In the genomic region with DNA sequence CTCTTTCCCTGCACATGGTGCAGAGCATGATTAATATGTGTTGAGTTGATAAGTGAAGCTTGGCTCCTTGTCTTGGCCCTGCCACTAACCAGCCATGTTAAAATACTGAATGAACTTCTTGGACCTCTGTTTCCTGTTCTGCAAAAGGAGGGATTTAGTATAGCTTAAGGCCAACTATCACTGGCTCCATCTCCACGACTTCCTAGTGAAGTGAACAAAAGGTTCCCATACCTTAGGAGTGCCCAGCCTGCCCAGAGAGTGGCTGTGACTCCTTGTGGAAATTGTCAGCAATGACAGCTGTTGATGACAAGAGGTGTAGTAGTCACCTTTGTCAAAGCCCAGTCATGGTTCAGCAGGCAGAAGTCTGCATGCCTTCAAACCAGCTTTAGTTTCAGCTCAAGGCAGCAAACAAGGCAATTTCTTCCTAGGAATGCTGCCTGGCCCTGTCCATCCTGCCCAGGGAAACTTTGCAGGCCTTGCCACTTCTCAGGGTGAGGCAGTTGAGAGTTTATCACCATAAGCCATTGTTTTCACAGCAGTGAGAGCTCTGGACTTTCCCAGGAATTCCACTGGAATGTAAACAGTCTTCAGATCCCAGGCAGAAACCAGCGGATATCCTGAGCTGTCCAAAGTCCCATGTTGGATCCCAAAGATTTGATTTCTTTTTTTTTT, we compare ENCODE assay signal across 8 cellular contexts.
A peak's percentile ranks its signal among the peaks of the same experiment; 100 is the strongest.
DNase-seq lines count a peak whose midpoint lies in the region; ATAC-seq and TF ChIP-seq lines count a peak whose summit lies in the region.

No MANE protein-coding gene starts in this region.

- no peaks in the 10 kb centered on the region for H3K27me3 ChIP-seq in mesenchymal stem cell (ENCODE audit: control insufficient read depth in 1 of 2, insufficient read depth in 1 of 2, low read length in 2 of 2)

- peak overlapping the region; percentile 52 for H4K8ac ChIP-seq in mesenchymal stem cell (ENCODE audit: low read length)

- H3K4me3 ChIP-seq in astrocyte of the spinal cord (ENCODE audit: low read depth, low read length) = no peak overlapping the region
- H3K4me3 ChIP-seq in mesenchymal stem cell (ENCODE audit: insufficient read depth in 1 of 2, low read depth in 1 of 2, low read length in 2 of 2) = no peak overlapping the region

- H3K27ac ChIP-seq in mesenchymal stem cell (ENCODE audit: low read length, poor library complexity, severe bottlenecking) = peak overlapping the region; percentile 58

- CTCF ChIA-PET in activated CD4-positive, alpha-beta T cell treated with anti-CD3 and anti-CD28 coated beads for 36 hours (lab: Charles Lee) = interaction anchor here (0.6 to 5.0 kb wide), 22 partner anchors 11 to 1677 kb away, joined by 3 to 35 read pairs (median 4); a partner anchor contains a TSS

- no peak overlapping the region for H2BK120ac ChIP-seq in mesenchymal stem cell (ENCODE audit: low read depth, low read length)

- no peak for TF ChIP-seq CTCF in astrocyte of the spinal cord (IDR thresholded peaks at IDR 0.05; ENCODE audit: low read depth, low read length)

- H3K9me3 Mint-ChIP-seq in activated CD4-positive, alpha-beta T cell treated with anti-CD3 and anti-CD28 coated beads for 36 hours (ENCODE audit: low read depth) = no peaks in the 10 kb centered on the region

- H3K27me3 Mint-ChIP-seq in activated CD4-positive, alpha-beta T cell treated with anti-CD3 and anti-CD28 coated beads for 36 hours = peaks cover 7% of the 10 kb centered on the region

- no peak overlapping the region for H3K9ac ChIP-seq in mesenchymal stem cell (ENCODE audit: low read length)

- peaks cover 8% of the 10 kb centered on the region for H3K4me1 ChIP-seq in mesenchymal stem cell (ENCODE audit: control insufficient read depth, insufficient read depth, low read depth, low read length)

- no peaks in the 10 kb centered on the region for H3K79me1 ChIP-seq in mesenchymal stem cell (replicated peaks; ENCODE audit: low read length, poor library complexity, severe bottlenecking)

- peak; percentile 43 for ATAC-seq in activated CD4-positive, alpha-beta T cell treated with anti-CD3 and anti-CD28 coated beads for 36 hours
- ATAC-seq in HG03095 (IDR thresholded peaks at IDR 0.05; ENCODE audit: unreplicated experiment) = peak; percentile 58

- H3K4me2 ChIP-seq in mesenchymal stem cell (ENCODE audit: low read length, poor library complexity, severe bottlenecking) = no peak overlapping the region

- H3K23ac ChIP-seq in mesenchymal stem cell (ENCODE audit: low read length in 2 of 2) = no peak overlapping the region

- H3K9me3 ChIP-seq in mesenchymal stem cell (ENCODE audit: control insufficient read depth, low read length) = no peaks in the 10 kb centered on the region

- no peak overlapping the region for H4K91ac ChIP-seq in mesenchymal stem cell (ENCODE audit: low read length)

- peak overlapping the region in 1 of 2 experiments; percentile 63 for H3K4ac ChIP-seq in mesenchymal stem cell (ENCODE audit: low read depth in 1 of 2, low read length in 2 of 2)

- no peak overlapping the region for H2AK5ac ChIP-seq in mesenchymal stem cell (ENCODE audit: low read length, severe bottlenecking)

- peaks cover 47% of the 10 kb centered on the region for H3K4me1 Mint-ChIP-seq in activated CD4-positive, alpha-beta T cell treated with anti-CD3 and anti-CD28 coated beads for 36 hours

- in situ Hi-C loops in astrocyte of the spinal cord (cut with HindIII; ENCODE audit: low sequenced_read_pairs) = no loop called here

- POLR2A ChIA-PET in activated CD4-positive, alpha-beta T cell treated with anti-CD3 and anti-CD28 coated beads for 36 hours (lab: Charles Lee) = interaction anchor here (1.4 to 1.7 kb wide), 2 partner anchors 40 to 174 kb away, joined by 3 to 4 read pairs; no protein-coding TSS in a partner anchor

- H3K36me3 Mint-ChIP-seq in activated CD4-positive, alpha-beta T cell treated with anti-CD3 and anti-CD28 coated beads for 36 hours (ENCODE audit: low read depth) = no peaks in the 10 kb centered on the region

- peak overlapping the region in 1 of 2 experiments; percentile 84 for H2BK12ac ChIP-seq in mesenchymal stem cell (ENCODE audit: low read length in 2 of 2)

- H2BK5ac ChIP-seq in mesenchymal stem cell (ENCODE audit: low read depth, low read length, poor library complexity, severe bottlenecking) = no peak overlapping the region

- H3K4me3 Mint-ChIP-seq in activated CD4-positive, alpha-beta T cell treated with anti-CD3 and anti-CD28 coated beads for 36 hours = no peak overlapping the region

- H3K14ac ChIP-seq in mesenchymal stem cell (ENCODE audit: low read length in 2 of 2) = no peak overlapping the region

- H2BK15ac ChIP-seq in mesenchymal stem cell (ENCODE audit: low read depth, poor library complexity, severe bottlenecking) = no peak overlapping the region

- H3K18ac ChIP-seq in mesenchymal stem cell (ENCODE audit: low read depth in 1 of 2, low read length in 2 of 2) = peak overlapping the region; percentile 72 to 88

- peak; percentile 46 for DNase-seq in activated CD4-positive, alpha-beta T cell treated with anti-CD3 and anti-CD28 coated beads for 36 hours
- no peak for DNase-seq in activated CD4-positive, alpha-beta T cell treated with anti-CD3 and anti-CD28 coated beads, Interleukin-2, amount 50 U/mL, for 4 hours
- DNase-seq in astrocyte of the spinal cord (ENCODE audit: low read depth, low spot score) (peak; percentile 42), mesenchymal stem cell (peak; percentile 79), superior temporal gyrus (ENCODE audit: extremely low spot score) (no peak), cerebellar nuclear complex (lab: John Stamatoyannopoulos, UW) (no peak), SHP77 (lab: John Stamatoyannopoulos, UW) (no peak)

- no peak overlapping the region for H2AFZ ChIP-seq in mesenchymal stem cell (ENCODE audit: low read depth, low read length)

- intact Hi-C loops in activated CD4-positive, alpha-beta T cell treated with anti-CD3 and anti-CD28 coated beads for 36 hours (cut with DNase I, micrococcal nuclease) = no loop called here

- H3K27ac Mint-ChIP-seq in activated CD4-positive, alpha-beta T cell treated with anti-CD3 and anti-CD28 coated beads for 36 hours = peak overlapping the region; percentile 60

- H3K36me3 ChIP-seq in mesenchymal stem cell (ENCODE audit: control insufficient read depth in 1 of 2, insufficient read depth in 2 of 2, low read depth in 1 of 2, low read length in 2 of 2) = no peaks in the 10 kb centered on the region

- WGBS in mesenchymal stem cell = 20% methylated on average over 1 of the region's 2 CpGs

Comparison
In these comparisons a context has a peak if more than half of its experiments do, and no peak if none do; other contexts are left out.
1. DNase-seq: peak in activated CD4-positive, alpha-beta T cell treated with anti-CD3 and anti-CD28 coated beads for 36 hours (single experiment), astrocyte of the spinal cord (single experiment) and mesenchymal stem cell (single experiment); none in activated CD4-positive, alpha-beta T cell treated with anti-CD3 and anti-CD28 coated beads, Interleukin-2, amount 50 U/mL, for 4 hours (0 of 2), superior temporal gyrus (single experiment), cerebellar nuclear complex (0 of 2) and SHP77 (0 of 2).